In genomic region chr5:120808606-120809005, GRCh38 we compare ENCODE assay signal across 26 cellular contexts.
"Had no signal": no experiment of that assay in that cellular context is flagged by ENCODE, and none has a peak within 500 bp of the region (broad histone marks: within the 10 kb centered on the region; RNA-seq: fewer than 3 reads in every experiment).

No MANE protein-coding gene starts in this region.

- H3K4me3 Mint-ChIP-seq: activated CD8-positive, alpha-beta T cell treated with anti-CD3 and anti-CD28 coated beads, Interleukin-2, amount 10 ng/mL, durations not matched to agents 7 days and 5 days; activated naive CD8-positive, alpha-beta T cell treated with anti-CD3 and anti-CD28 coated beads, Interleukin-2, amount 50 U/mL, for 24 hours; activated T-helper 1 cell treated with anti-CD3 and anti-CD28 coated beads, Interleukin-12 subunit alpha, Interleukin-12 subunit beta, Interleukin-2, Interleukin-4 antibody, amounts not matched to agents 30 ng/mL and 10 ng/mL and 1 ng/mL, durations not matched to agents 14 hours and 24 hours and 36 hours; endodermal cell; natural killer cell; T-cell; T-helper 2 cell treated with Interferon-gamma antibody and Interleukin-4, amounts not matched to agents 5 μg/mL and 100 μg/mL, for 36 hours had no signal

- H3K4me1 ChIP-seq: colonic mucosa, esophagus squamous epithelium, gastroesophageal sphincter, upper lobe of right lung had no signal

- H3K9me3 Mint-ChIP-seq: activated T-helper 1 cell treated with anti-CD3 and anti-CD28 coated beads, Interleukin-12 subunit alpha, Interleukin-12 subunit beta, Interleukin-2, Interleukin-4 antibody, amounts not matched to agents 30 ng/mL and 10 ng/mL and 1 ng/mL, durations not matched to agents 14 hours and 24 hours and 36 hours; endodermal cell had no signal

- H3K27me3 ChIP-seq: colonic mucosa, esophagus squamous epithelium, gastroesophageal sphincter, upper lobe of right lung had no signal

- H3K36me3 Mint-ChIP-seq: natural killer cell, T-cell had no signal

- H3K4me3 ChIP-seq: colonic mucosa, esophagus squamous epithelium, gastroesophageal sphincter, lung, upper lobe of right lung had no signal

- H3K9me3 ChIP-seq: colonic mucosa, esophagus squamous epithelium, upper lobe of right lung had no signal

- H3K36me3 ChIP-seq: colonic mucosa, esophagus squamous epithelium, gastroesophageal sphincter, upper lobe of right lung had no signal

- ATAC-seq: activated CD8-positive, alpha-beta T cell treated with anti-CD3 and anti-CD28 coated beads, Interleukin-2, amount 10 ng/mL, durations not matched to agents 7 days and 5 days; activated naive CD8-positive, alpha-beta T cell treated with anti-CD3 and anti-CD28 coated beads, Interleukin-2, amount 50 U/mL, for 24 hours; gastroesophageal sphincter; left lobe of liver; natural killer cell; stimulated activated naive CD8-positive, alpha-beta T cell treated with anti-CD3 and anti-CD28 coated beads, Interleukin-15, Interleukin-2, amounts not matched to agents 100 U/mL and 50 U/mL, for 24 hours; T-cell had no signal

- H3K27ac Mint-ChIP-seq: activated CD8-positive, alpha-beta T cell treated with anti-CD3 and anti-CD28 coated beads, Interleukin-2, amount 10 ng/mL, durations not matched to agents 7 days and 5 days; activated naive CD8-positive, alpha-beta T cell treated with anti-CD3 and anti-CD28 coated beads, Interleukin-2, amount 50 U/mL, for 24 hours; activated T-helper 1 cell treated with anti-CD3 and anti-CD28 coated beads, Interleukin-12 subunit alpha, Interleukin-12 subunit beta, Interleukin-2, Interleukin-4 antibody, amounts not matched to agents 30 ng/mL and 10 ng/mL and 1 ng/mL, durations not matched to agents 14 hours and 24 hours and 36 hours; endodermal cell; natural killer cell; progenitor cell of endocrine pancreas; T-cell; T-helper 2 cell treated with Interferon-gamma antibody and Interleukin-4, amounts not matched to agents 5 μg/mL and 100 μg/mL, for 36 hours had no signal

- DNase-seq: activated CD4-positive, alpha-beta T cell treated with anti-CD3 and anti-CD28 coated beads for 1 hour; activated CD4-positive, alpha-beta T cell treated with anti-CD3 and anti-CD28 coated beads, Interleukin-2, amount 50 U/mL, for 1 hour; activated CD8-positive, alpha-beta T cell treated with anti-CD3 and anti-CD28 coated beads, Interleukin-2, amount 10 ng/mL, durations not matched to agents 7 days and 5 days; activated gamma-delta T cell; activated naive CD4-positive, alpha-beta T cell treated with anti-CD3 and anti-CD28 coated beads, Interleukin-2, amount 50 U/mL, for 16 hours; activated naive CD8-positive, alpha-beta T cell treated with anti-CD3 and anti-CD28 coated beads, Interleukin-2, amount 50 U/mL, for 24 hours; anterior cingulate cortex; central memory CD4-positive, alpha-beta T cell; colonic mucosa; endodermal cell; esophagus squamous epithelium; head of caudate nucleus; natural killer cell; retina; stimulated activated CD4-positive, alpha-beta T cell treated with anti-CD3 and anti-CD28 coated beads, Interleukin-12 subunit alpha, Interleukin-12 subunit beta, amount 100 ng/mL, for 4 hours; stimulated activated CD4-positive, alpha-beta T cell treated with anti-CD3 and anti-CD28 coated beads, Interleukin-4, amount 100 ng/mL, for 4 hours; stimulated activated naive CD8-positive, alpha-beta T cell treated with anti-CD3 and anti-CD28 coated beads, Interleukin-15, Interleukin-2, amounts not matched to agents 100 U/mL and 50 U/mL, for 24 hours; T-cell; upper lobe of right lung had no signal

- H3K27me3 Mint-ChIP-seq: activated naive CD8-positive, alpha-beta T cell treated with anti-CD3 and anti-CD28 coated beads, Interleukin-2, amount 50 U/mL, for 24 hours; progenitor cell of endocrine pancreas; T-cell had no signal

- FAIRE-seq: keratinocyte had no signal

- H3K4me1 Mint-ChIP-seq: activated naive CD8-positive, alpha-beta T cell treated with anti-CD3 and anti-CD28 coated beads, Interleukin-2, amount 50 U/mL, for 24 hours; natural killer cell; T-cell had no signal

- H3K27ac ChIP-seq: colonic mucosa, esophagus squamous epithelium, gastroesophageal sphincter, upper lobe of right lung had no signal
